In the genomic region with DNA sequence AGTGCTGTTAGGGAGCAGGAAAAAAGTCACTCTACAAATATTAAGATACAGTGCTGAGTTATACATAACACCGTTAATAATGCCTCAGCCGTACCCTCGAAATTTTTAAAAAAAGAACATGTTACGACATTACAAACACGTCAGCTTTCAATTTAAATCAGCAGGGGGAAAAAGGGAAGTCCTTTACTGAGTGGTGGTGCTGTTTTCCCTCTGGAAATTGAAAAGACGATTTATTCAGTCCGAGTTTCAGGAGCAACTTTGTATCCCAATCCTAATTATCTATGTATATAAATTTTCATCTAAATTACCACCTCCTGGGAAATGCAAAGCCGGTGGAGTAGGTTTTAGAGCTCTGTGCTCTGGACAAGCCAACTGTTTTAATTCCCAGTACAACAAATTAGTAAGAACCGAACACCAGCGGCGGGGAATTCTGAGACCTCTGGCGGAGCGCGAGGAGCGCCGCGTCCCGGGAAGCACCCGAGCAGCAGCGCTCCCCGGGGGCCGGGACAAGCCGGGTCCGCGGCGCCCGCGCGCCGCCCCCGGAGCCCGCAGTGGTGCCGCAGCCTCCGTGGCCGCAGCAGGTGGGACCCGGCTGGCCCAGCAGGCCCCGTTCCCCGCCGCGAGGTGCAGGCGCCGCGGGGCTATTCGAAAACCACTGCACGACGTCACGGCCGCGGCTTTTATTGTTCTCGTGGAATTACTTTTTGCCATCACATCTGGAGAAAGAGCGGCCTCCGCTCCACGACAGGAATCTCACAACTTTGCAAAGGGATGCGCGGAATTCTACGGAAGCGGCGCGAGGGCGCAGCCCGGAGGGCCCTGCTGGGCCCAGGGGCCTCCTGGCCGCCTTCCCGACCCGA, we compare ENCODE assay signal across 8 cellular contexts. TPM values are rescaled to one million over a fixed set of nuclear protein-coding genes. Genes with fewer than 3 reads are reported as not detected.
DNase-seq lines count a peak whose midpoint lies in the region; ATAC-seq, FAIRE-seq and TF ChIP-seq lines count a peak whose summit lies in the region.

No MANE protein-coding gene starts in this region.

- ATAC-seq in HG03460 (IDR thresholded peaks at IDR 0.05; ENCODE audit: unreplicated experiment) (peak; percentile 14), body of pancreas (peak; percentile 11)

- H3K36me3 ChIP-seq in BLaER1 treated with 17β-estradiol and CSF1 and Interleukin-3, amounts not matched to agents 10 nM and 100 nM, result no peaks in the 10 kb centered on the region; a peak in 1 of 22 replicates
- H3K36me3 ChIP-seq in SJCRH30 (no peaks in the 10 kb centered on the region), body of pancreas (replicated peaks in 1 of 2; ENCODE audit: insufficient read depth in 1 of 2, low read depth in 2 of 2) (no peaks in the 10 kb centered on the region)

- WGBS in body of pancreas, 2 donors, result 1 to 4% methylated on average over 24 to 58 of the region's 64 CpGs

- intact Hi-C loops in body of pancreas (cut with DNase I), result loop anchor here (10.0 kb wide), 1 partner anchor 1022 kb away; no protein-coding TSS in a partner anchor

- H3K27me3 ChIP-seq in BLaER1 treated with 17β-estradiol and CSF1 and Interleukin-3, amounts not matched to agents 10 nM and 100 nM, result peaks cover 26 to 49% (median 44%) of the 10 kb centered on the region in 11 experiments
- H3K27me3 ChIP-seq in SJCRH30 (no peaks in the 10 kb centered on the region), body of pancreas (no peaks in the 10 kb centered on the region)

- no peak for TF ChIP-seq CTCF in body of pancreas (IDR thresholded peaks at IDR 0.05)

- peak overlapping the region; percentile 63 to 79 (median 74) for H3K4me3 ChIP-seq in BLaER1 treated with 17β-estradiol and CSF1 and Interleukin-3, amounts not matched to agents 10 nM and 100 nM
- H3K4me3 ChIP-seq in SJCRH30, result peak overlapping the region; percentile 70
- H3K4me3 ChIP-seq in body of pancreas, result peak overlapping the region in 1 of 2 donors; percentile 15
- peak overlapping the region; percentile 69 for H3K4me3 ChIP-seq in iPS-11a (ENCODE audit: low read depth, low read length)
- H3K4me3 ChIP-seq in skeletal muscle cell (ENCODE audit: low read depth, low read length), result peak overlapping the region; percentile 88

- H3K9me3 ChIP-seq in BLaER1 treated with 17β-estradiol and CSF1 and Interleukin-3, amounts not matched to agents 10 nM and 100 nM (replicated peaks in 1 of 11), result no peaks in the 10 kb centered on the region
- no peaks in the 10 kb centered on the region for H3K9me3 ChIP-seq in SJCRH30 (replicated peaks)
- H3K9me3 ChIP-seq in body of pancreas, result no peaks in the 10 kb centered on the region

- no peak for FAIRE-seq in GM19239 (lab: Jason Lieb, UNC)

- no peak for TF ChIP-seq POLR2A in body of pancreas (IDR thresholded peaks at IDR 0.05)

- peak overlapping the region; percentile 79 to 93 (median 90) for H3K9ac ChIP-seq in BLaER1 treated with 17β-estradiol and CSF1 and Interleukin-3, amounts not matched to agents 10 nM and 100 nM

- H4K20me1 ChIP-seq in BLaER1 treated with 17β-estradiol and CSF1 and Interleukin-3, amounts not matched to agents 10 nM and 100 nM, result peaks cover 0 to 55% (median 31%) of the 10 kb centered on the region in 11 experiments; a peak in 12 of 22 replicates

- peak overlapping the region; percentile 57 to 92 (median 88) for H3K27ac ChIP-seq in BLaER1 treated with 17β-estradiol and CSF1 and Interleukin-3, amounts not matched to agents 10 nM and 100 nM
- H3K27ac ChIP-seq in SJCRH30, result peak overlapping the region; percentile 37; the same call in 1 of the 2 replicates
- H3K27ac ChIP-seq in body of pancreas, result peak overlapping the region in 1 of 4 donors; percentile 34

- DNase-seq in GM19239 (ENCODE audit: insufficient read length, low spot score) (peak; percentile 27), SJCRH30 (peak; percentile 26 to 50), body of pancreas (peak; percentile 6 to 19 (median 16)), skeletal muscle cell (ENCODE audit: low read depth) (no peak), NK-92 (lab: John Stamatoyannopoulos, UW; ENCODE audit: unreplicated experiment) (no peak)

- peak overlapping the region; percentile 87 to 97 (median 93) for H3K4me2 ChIP-seq in BLaER1 treated with 17β-estradiol and CSF1 and Interleukin-3, amounts not matched to agents 10 nM and 100 nM

- H3K4me1 ChIP-seq in BLaER1 treated with 17β-estradiol and CSF1 and Interleukin-3, amounts not matched to agents 10 nM and 100 nM, result peaks cover 7 to 56% (median 34%) of the 10 kb centered on the region in 10 experiments; a peak in 17 of 20 replicates
- H3K4me1 ChIP-seq in SJCRH30 (no peaks in the 10 kb centered on the region), body of pancreas (peaks cover 22% of the 10 kb centered on the region)

RNA-seq across cellular contexts. Expression of a gene that starts 1.0 kb away (rescaled TPM):
- 34.6 and 34.8 TPM in 2 replicates for total RNA-seq in SJCRH30 (2014; rRNA removed; shearing (Covaris generic))
- total RNA-seq in body of pancreas, result 1 to 10 TPM; 3.0 to 3.1 TPM

Comparison
In these comparisons a context has a peak if more than half of its experiments do, and no peak if none do; other contexts are left out.
1. DNase-seq: peak in GM19239 (single experiment), SJCRH30 (2 of 2) and body of pancreas (4 of 4); none in skeletal muscle cell (single experiment) and NK-92 (single experiment).